ENCODE assay signal across 1 cellular context in the genomic region with DNA sequence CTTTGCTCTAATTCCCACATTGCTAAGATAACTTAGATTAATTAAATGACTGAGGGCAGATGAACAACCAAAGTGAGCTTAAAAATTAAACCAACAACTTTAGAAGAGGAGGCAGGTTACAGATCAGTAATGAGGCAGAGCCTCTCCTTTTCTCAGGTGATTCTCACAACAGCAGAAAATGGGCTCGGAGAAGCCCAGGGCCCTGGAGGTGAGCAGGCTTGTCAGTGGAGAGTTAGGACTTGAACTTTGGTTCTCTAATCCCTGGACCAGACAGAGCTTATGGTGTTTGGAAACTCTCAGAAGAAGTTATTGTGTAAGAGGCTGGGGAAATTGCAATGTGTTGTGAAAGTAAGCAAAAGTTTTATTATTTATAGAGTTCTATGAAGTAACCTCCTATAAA.
TF ChIP-seq lines count a peak whose summit lies in the region.

No MANE protein-coding gene starts in this region.

TF ChIP-seq in GM23338, 12 proteins besides CTCF, POLR2A, EP300 and RAD21 (continued from another document):
- no peak for TF ChIP-seq ZNF462 (CRISPR knock-in tag; IDR thresholded peaks at IDR 0.05)
- no peak for TF ChIP-seq POLR2AphosphoS5 (IDR thresholded peaks at IDR 0.05; ENCODE audit: low read depth)
